17 cellular contexts compared by ENCODE assay signal in the genomic region with DNA sequence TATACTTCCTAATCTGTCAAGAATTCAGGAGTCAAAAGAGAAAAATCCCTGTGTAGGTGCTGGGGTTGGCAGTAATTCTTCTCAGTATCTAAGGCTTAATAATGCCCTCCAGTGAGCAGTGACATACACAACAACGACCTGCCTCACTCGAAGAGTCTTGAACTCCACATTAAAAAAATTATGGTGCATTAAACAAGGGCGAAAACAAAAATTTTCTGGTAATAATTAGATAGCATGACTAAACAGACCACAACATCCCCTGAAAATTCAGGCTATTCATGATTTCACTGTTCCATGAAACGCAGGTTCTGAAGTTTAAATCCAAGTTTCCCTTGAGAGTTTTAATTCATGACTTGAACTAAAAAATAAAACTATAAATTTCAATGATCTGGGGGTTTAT. TPM values are rescaled to one million over a fixed set of nuclear protein-coding genes. Genes with fewer than 3 reads are reported as not detected.
DNase-seq lines count a peak whose midpoint lies in the region; ATAC-seq, FAIRE-seq and TF ChIP-seq lines count a peak whose summit lies in the region.
"Had no signal": no experiment of that assay in that cellular context is flagged by ENCODE, and none has a peak within 500 bp of the region (broad histone marks: within the 10 kb centered on the region; RNA-seq: fewer than 3 reads in every experiment).

No MANE protein-coding gene starts in this region.

- H3K36me3 ChIP-seq in astrocyte (ENCODE audit: insufficient read depth, low read length) (peaks cover 8% of the 10 kb centered on the region), MG63 (peaks cover 63% of the 10 kb centered on the region)
- peaks cover 0 to 7% (median 0%) of the 10 kb centered on the region in 3 experiments for H3K36me3 ChIP-seq in naive thymus-derived CD4-positive, alpha-beta T cell (ENCODE audit: control insufficient read depth in 2 of 3, insufficient read depth in 3 of 3, low read length in 3 of 3)

- no peak overlapping the region for H3K9ac ChIP-seq in astrocyte (ENCODE audit: low read length)

- TF ChIP-seq CTCF in AG10803 (conservative IDR thresholded peaks at IDR 0.05; ENCODE audit: low read length) (0 out of 2 replicates have a peak, but pooled peaks have one; percentile 20), astrocyte (IDR thresholded peaks at IDR 0.05; ENCODE audit: insufficient read depth, low read depth, low read length) (no peak)

- no peak for FAIRE-seq in astrocyte (lab: Jason Lieb, UNC)
- FAIRE-seq: bronchial epithelial cell had no signal

- H3K79me2 ChIP-seq in astrocyte (ENCODE audit: insufficient read depth, low read length): peaks cover 98% of the 10 kb centered on the region

- DNase-seq in AG10803 (ENCODE audit: low read depth) (peak; percentile 79), EL (peak; percentile 26), astrocyte (ENCODE audit: low read depth) (no peak), MG63 (no peak)
- DNase-seq in naive thymus-derived CD4-positive, alpha-beta T cell: no peak
- DNase-seq in stimulated activated CD4-positive, alpha-beta T cell treated with anti-CD3 and anti-CD28 coated beads, Interleukin-4, amount 100 ng/mL, for 1 hour: no peak
- DNase-seq: activated CD4-positive, alpha-beta T cell treated with anti-CD3 and anti-CD28 coated beads for 4 hours; NCI-H1436 treated with DMSO at 0.1 percent for 48 hours; NCI-H774 had no signal

- peak overlapping the region; percentile 15 for H3K4me2 ChIP-seq in astrocyte (ENCODE audit: low read length)

- H3K9me3 ChIP-seq in astrocyte (ENCODE audit: insufficient read depth, low read depth, low read length): no peaks in the 10 kb centered on the region
- H3K9me3 ChIP-seq in naive thymus-derived CD4-positive, alpha-beta T cell (ENCODE audit: control insufficient read depth in 2 of 3, low read length in 3 of 3): no peaks in the 10 kb centered on the region
- no peaks in the 10 kb centered on the region for H3K9me3 ChIP-seq in MG63
- H3K9me3 ChIP-seq: SJSA1 had no signal

- peak overlapping the region; percentile 24 for H3K27ac ChIP-seq in astrocyte (ENCODE audit: low read depth, low read length)
- no peak overlapping the region for H3K27ac ChIP-seq in naive thymus-derived CD4-positive, alpha-beta T cell (ENCODE audit: low read depth, low read length)
- H3K27ac ChIP-seq: C4-2B, SJSA1 had no signal

- no peak overlapping the region for H2AFZ ChIP-seq in astrocyte (ENCODE audit: low read depth, low read length)

- no peaks in the 10 kb centered on the region for H3K27me3 ChIP-seq in astrocyte (ENCODE audit: insufficient read depth, low read length)
- no peaks in the 10 kb centered on the region for H3K27me3 ChIP-seq in naive thymus-derived CD4-positive, alpha-beta T cell (ENCODE audit: control insufficient read depth in 2 of 2, insufficient read depth in 2 of 2, low read length in 2 of 2)
- no peaks in the 10 kb centered on the region for H3K27me3 ChIP-seq in MG63
- H3K27me3 ChIP-seq: SJSA1 had no signal

- peaks cover 8% of the 10 kb centered on the region for H3K36me3 Mint-ChIP-seq in astrocyte (ENCODE audit: low read depth, unreplicated experiment)
- H3K36me3 Mint-ChIP-seq in naive thymus-derived CD4-positive, alpha-beta T cell: peaks cover 5 to 30% (median 18%) of the 10 kb centered on the region in 5 donors

- H3K4me1 ChIP-seq in astrocyte (ENCODE audit: insufficient read depth, low read length): peaks cover 21% of the 10 kb centered on the region
- H3K4me1 ChIP-seq in naive thymus-derived CD4-positive, alpha-beta T cell (ENCODE audit: control insufficient read depth in 2 of 2, insufficient read depth in 2 of 2, low read length in 2 of 2): peaks cover 36 to 37% of the 10 kb centered on the region in 2 donors

- intact Hi-C loops in naive thymus-derived CD4-positive, alpha-beta T cell (cut with micrococcal nuclease): no loop called here

- no peak for ATAC-seq in naive thymus-derived CD4-positive, alpha-beta T cell
- no peak for ATAC-seq in GM19035 (IDR thresholded peaks at IDR 0.05; ENCODE audit: unreplicated experiment)
- ATAC-seq in GM21576 (IDR thresholded peaks at IDR 0.05; ENCODE audit: unreplicated experiment): no peak

- no peaks in the 10 kb centered on the region for H3K9me3 Mint-ChIP-seq in astrocyte (ENCODE audit: unreplicated experiment)
- no peaks in the 10 kb centered on the region for H3K9me3 Mint-ChIP-seq in naive thymus-derived CD4-positive, alpha-beta T cell
- H3K9me3 Mint-ChIP-seq: activated T-helper 2 cell treated with anti-CD3 and anti-CD28 coated beads, Interferon-gamma antibody, Interleukin-2, Interleukin-4, amounts not matched to agents 10 μg/mL and 5 μg/mL and 100 μg/mL, durations not matched to agents 14 hours and 24 hours and 36 hours; IgD-negative memory B cell had no signal

- H3K4me3 Mint-ChIP-seq in astrocyte (ENCODE audit: unreplicated experiment): no peak overlapping the region
- peak overlapping the region in 8 of 10 donors; percentile 14 to 94 (median 60) for H3K4me3 Mint-ChIP-seq in naive thymus-derived CD4-positive, alpha-beta T cell

- CTCF ChIA-PET in naive thymus-derived CD4-positive, alpha-beta T cell (lab: Charles Lee): interaction anchor here (0.7 kb wide), 1 partner anchor 186 kb away, joined by 4 read pairs; no protein-coding TSS in a partner anchor

- no peaks in the 10 kb centered on the region for H3K27me3 Mint-ChIP-seq in astrocyte (ENCODE audit: low read depth, unreplicated experiment)
- no peaks in the 10 kb centered on the region for H3K27me3 Mint-ChIP-seq in naive thymus-derived CD4-positive, alpha-beta T cell
- H3K27me3 Mint-ChIP-seq: IgD-negative memory B cell had no signal

- no peak overlapping the region for H3K27ac Mint-ChIP-seq in astrocyte (ENCODE audit: unreplicated experiment)
- peak overlapping the region in 5 of 9 donors; percentile 25 to 76 (median 31) for H3K27ac Mint-ChIP-seq in naive thymus-derived CD4-positive, alpha-beta T cell

- H4K20me1 ChIP-seq in astrocyte (ENCODE audit: insufficient read depth, low read length): peaks cover 86% of the 10 kb centered on the region

- H3K4me3 ChIP-seq in AG10803 (ENCODE audit: low read length) (no peak overlapping the region), astrocyte (ENCODE audit: insufficient read depth, low read depth, low read length) (no peak overlapping the region), MG63 (no peak overlapping the region)
- no peak overlapping the region for H3K4me3 ChIP-seq in naive thymus-derived CD4-positive, alpha-beta T cell (ENCODE audit: low read length)
- H3K4me3 ChIP-seq: SJSA1 had no signal

- POLR2A ChIA-PET in naive thymus-derived CD4-positive, alpha-beta T cell (lab: Charles Lee): no interaction called here

- peaks cover 14% of the 10 kb centered on the region for H3K4me1 Mint-ChIP-seq in astrocyte (ENCODE audit: low read depth, unreplicated experiment)
- H3K4me1 Mint-ChIP-seq in naive thymus-derived CD4-positive, alpha-beta T cell: peaks cover 50 to 73% (median 65%) of the 10 kb centered on the region in 7 donors

RNA-seq across cellular contexts. Expression of gene SRSF4, which starts 5.1 kb away (rescaled TPM):
- 48.2 and 52.6 TPM in 2 replicates for total RNA-seq in astrocyte
- 100 to 1,000 TPM in 1 of 5 experiments, 10 to 100 TPM in 4; 77.6 to 110 (median 79.9) TPM for total RNA-seq in naive thymus-derived CD4-positive, alpha-beta T cell
- polyA plus RNA-seq in naive thymus-derived CD4-positive, alpha-beta T cell: 100 to 1,000 TPM in 1 of 2 donors, 10 to 100 TPM in 1; 76.1 to 123 TPM
- 29.8 and 58.1 TPM in 2 replicates for total RNA-seq in MG63 (2014; rRNA removed; shearing (Covaris generic); ENCODE audit: low replicate concordance)

RNA-seq across cellular contexts. Expression of gene TMEM200B, which starts 52.9 kb away (rescaled TPM):
- 3.6 and 4.7 TPM in 2 replicates for total RNA-seq in astrocyte
- not detected for total RNA-seq in naive thymus-derived CD4-positive, alpha-beta T cell
- polyA plus RNA-seq in naive thymus-derived CD4-positive, alpha-beta T cell: not detected
- 17.9 and 20.7 TPM in 2 replicates for total RNA-seq in MG63 (2014; rRNA removed; shearing (Covaris generic); ENCODE audit: low replicate concordance)
- total RNA-seq: mononuclear cell had no signal

RNA-seq across cellular contexts. Expression of gene MECR, which starts 54.2 kb away (rescaled TPM):
- 25.1 and 30.3 TPM in 2 replicates for total RNA-seq in astrocyte
- total RNA-seq in naive thymus-derived CD4-positive, alpha-beta T cell: 10 to 100 TPM in 4 of 5 experiments, 1 to 10 TPM in 1; 8.6 to 24.4 (median 16.8) TPM
- polyA plus RNA-seq in naive thymus-derived CD4-positive, alpha-beta T cell: 10 to 100 TPM; 18.3 to 20.5 TPM
- 12.9 and 26.5 TPM in 2 replicates for total RNA-seq in MG63 (2014; rRNA removed; shearing (Covaris generic); ENCODE audit: low replicate concordance)

RNA-seq across cellular contexts. Expression of gene PTPRU, which starts 59.8 kb away (rescaled TPM):
- 36.6 and 47.2 TPM in 2 replicates for total RNA-seq in astrocyte
- total RNA-seq in naive thymus-derived CD4-positive, alpha-beta T cell: under 1 TPM in 2 of 5 experiments, not detected in 3; 0.17 to 0.42 TPM
- not detected for polyA plus RNA-seq in naive thymus-derived CD4-positive, alpha-beta T cell
- 3.4 and 6.4 TPM in 2 replicates for total RNA-seq in MG63 (2014; rRNA removed; shearing (Covaris generic); ENCODE audit: low replicate concordance)
- polyA plus RNA-seq: IgD-negative memory B cell had no signal

Comparison
In these comparisons a context has a peak if more than half of its experiments do, and no peak if none do; other contexts are left out.
1. DNase-seq: peak in AG10803 (single experiment) and EL (single experiment); none in astrocyte (single experiment), naive thymus-derived CD4-positive, alpha-beta T cell (0 of 9), MG63 (single experiment) and stimulated activated CD4-positive, alpha-beta T cell treated with anti-CD3 and anti-CD28 coated beads, Interleukin-4, amount 100 ng/mL, for 1 hour (single experiment).